Comparison of ENCODE assay signal across 9 cellular contexts in the genomic region with DNA sequence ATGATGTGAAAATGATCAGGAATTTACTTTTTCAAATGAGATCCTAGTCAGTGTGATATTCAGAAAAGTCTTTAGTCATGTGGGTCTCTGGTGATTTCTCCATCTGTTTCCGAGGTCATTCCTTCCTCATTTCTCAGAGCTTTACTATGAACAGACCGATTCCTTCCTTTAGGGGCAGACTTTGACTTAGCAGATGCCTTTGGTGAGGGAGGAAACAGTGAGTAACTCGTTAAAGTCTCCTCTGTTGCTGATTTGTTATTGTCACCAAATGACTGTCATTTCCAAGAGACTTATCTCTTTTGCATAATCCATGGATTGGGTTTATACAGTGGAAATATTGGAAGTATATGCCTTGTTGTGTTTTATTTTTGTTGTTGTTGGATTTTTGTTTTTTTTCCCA.
DNase-seq lines count a peak whose midpoint lies in the region; ATAC-seq and TF ChIP-seq lines count a peak whose summit lies in the region.
"Had no signal": no experiment of that assay in that cellular context is flagged by ENCODE, and none has a peak within 500 bp of the region (broad histone marks: within the 10 kb centered on the region; RNA-seq: fewer than 3 reads in every experiment).

No MANE protein-coding gene starts in this region.

- no peaks in the 10 kb centered on the region for H3K27me3 Mint-ChIP-seq in activated naive CD4-positive, alpha-beta T cell treated with anti-CD3 and anti-CD28 coated beads, Interleukin-2, amount 50 U/mL, for 24 hours
- H3K27me3 Mint-ChIP-seq in activated naive CD4-positive, alpha-beta T cell treated with anti-CD3 and anti-CD28 coated beads for 36 hours (ENCODE audit: low read depth) = no peaks in the 10 kb centered on the region
- H3K27me3 Mint-ChIP-seq in brain = no peaks in the 10 kb centered on the region

- TF ChIP-seq CTCF in brain (conservative IDR thresholded peaks at IDR 0.05) (peak in 1 of 2 experiments; percentile 58), upper lobe of right lung (IDR thresholded peaks at IDR 0.05) (peak; percentile 36)

- H3K36me3 ChIP-seq in upper lobe of right lung = peaks cover 34% of the 10 kb centered on the region

- DNase-seq in activated naive CD4-positive, alpha-beta T cell treated with anti-CD3 and anti-CD28 coated beads for 36 hours = no peak
- peak; percentile 61 for DNase-seq in left kidney (ENCODE audit: low read depth, low spot score)
- DNase-seq in upper lobe of right lung = no peak
- no peak for DNase-seq in OCI-M1 (lab: John Stamatoyannopoulos, UW)

- no peak overlapping the region for H3K4me3 ChIP-seq in upper lobe of right lung

- no peaks in the 10 kb centered on the region for H3K9me3 ChIP-seq in upper lobe of right lung
- H3K9me3 ChIP-seq: Caco-2 had no signal

- H3K27ac Mint-ChIP-seq in activated naive CD4-positive, alpha-beta T cell treated with anti-CD3 and anti-CD28 coated beads, Interleukin-2, amount 50 U/mL, for 24 hours = peak overlapping the region; percentile 35
- no peak overlapping the region for H3K27ac Mint-ChIP-seq in activated naive CD4-positive, alpha-beta T cell treated with anti-CD3 and anti-CD28 coated beads for 36 hours
- peak overlapping the region in 3 of 5 experiments; percentile 5 to 46 (median 44) for H3K27ac Mint-ChIP-seq in brain

- peak overlapping the region; percentile 63 for H3K4me3 Mint-ChIP-seq in activated naive CD4-positive, alpha-beta T cell treated with anti-CD3 and anti-CD28 coated beads, Interleukin-2, amount 50 U/mL, for 24 hours
- H3K4me3 Mint-ChIP-seq in activated naive CD4-positive, alpha-beta T cell treated with anti-CD3 and anti-CD28 coated beads for 36 hours = no peak overlapping the region
- peak overlapping the region in 2 of 5 experiments; percentile 12 to 86 for H3K4me3 Mint-ChIP-seq in brain

- intact Hi-C loops in activated naive CD4-positive, alpha-beta T cell treated with anti-CD3 and anti-CD28 coated beads for 36 hours (cut with micrococcal nuclease) = loop anchor here (10.0 kb wide), 1 partner anchor 1220 kb away; a partner anchor contains a TSS
- intact Hi-C loops in upper lobe of right lung (cut with DNase I) = no loop called here

- H3K4me1 ChIP-seq in upper lobe of right lung = peaks cover 12% of the 10 kb centered on the region
- H3K4me1 ChIP-seq: Caco-2 had no signal

- H3K4me1 Mint-ChIP-seq in activated naive CD4-positive, alpha-beta T cell treated with anti-CD3 and anti-CD28 coated beads, Interleukin-2, amount 50 U/mL, for 24 hours = peaks cover 41% of the 10 kb centered on the region
- H3K4me1 Mint-ChIP-seq in activated naive CD4-positive, alpha-beta T cell treated with anti-CD3 and anti-CD28 coated beads for 36 hours (ENCODE audit: low read depth) = peaks cover 33% of the 10 kb centered on the region
- H3K4me1 Mint-ChIP-seq in brain = peaks cover 20% of the 10 kb centered on the region

- H3K9me3 Mint-ChIP-seq in activated naive CD4-positive, alpha-beta T cell treated with anti-CD3 and anti-CD28 coated beads, Interleukin-2, amount 50 U/mL, for 24 hours = no peaks in the 10 kb centered on the region
- no peaks in the 10 kb centered on the region for H3K9me3 Mint-ChIP-seq in activated naive CD4-positive, alpha-beta T cell treated with anti-CD3 and anti-CD28 coated beads for 36 hours
- H3K9me3 Mint-ChIP-seq in brain = peaks cover 0 to 2% (median 0%) of the 10 kb centered on the region in 5 experiments

- no peak for TF ChIP-seq POLR2A in GM18505 (IDR thresholded peaks at IDR 0.05; ENCODE audit: borderline replicate concordance, extremely low read depth, insufficient read depth, insufficient read length)

- H3K27me3 ChIP-seq in upper lobe of right lung = no peaks in the 10 kb centered on the region

- peak; percentile 88 for ATAC-seq in upper lobe of right lung
- no peak for ATAC-seq in HG03097 (IDR thresholded peaks at IDR 0.05; ENCODE audit: low FRiP score, unreplicated experiment)
- ATAC-seq in GM18505 (IDR thresholded peaks at IDR 0.05; ENCODE audit: unreplicated experiment) = no peak

- peaks cover 28% of the 10 kb centered on the region for H3K36me3 Mint-ChIP-seq in activated naive CD4-positive, alpha-beta T cell treated with anti-CD3 and anti-CD28 coated beads, Interleukin-2, amount 50 U/mL, for 24 hours
- peaks cover 59% of the 10 kb centered on the region for H3K36me3 Mint-ChIP-seq in activated naive CD4-positive, alpha-beta T cell treated with anti-CD3 and anti-CD28 coated beads for 36 hours (ENCODE audit: low read depth)
- peaks cover 18% of the 10 kb centered on the region for H3K36me3 Mint-ChIP-seq in brain

- CTCF ChIA-PET in activated naive CD4-positive, alpha-beta T cell treated with anti-CD3 and anti-CD28 coated beads for 36 hours (lab: Charles Lee) = no interaction called here

- peak overlapping the region; percentile 55 for H3K27ac ChIP-seq in upper lobe of right lung
